In genomic region chr12:32365473-32366064, GRCh38 we compare ENCODE assay signal across 8 cellular contexts. TPM values are rescaled to one million over a fixed set of nuclear protein-coding genes. Genes with fewer than 3 reads are reported as not detected.
DNase-seq lines count a peak whose midpoint lies in the region; ATAC-seq, FAIRE-seq and TF ChIP-seq lines count a peak whose summit lies in the region.

No MANE protein-coding gene starts in this region.

- H3K27me3 Mint-ChIP-seq in activated T-cell treated with anti-CD3 and anti-CD28 coated beads, Interleukin-2, amount 50 U/mL, for 72 hours (ENCODE audit: low read depth), result no peaks in the 10 kb centered on the region

- no peak overlapping the region for H3K4me3 Mint-ChIP-seq in activated T-cell treated with anti-CD3 and anti-CD28 coated beads, Interleukin-2, amount 50 U/mL, for 72 hours

- DNase-seq in AML-193 (lab: John Stamatoyannopoulos, UW), result peak; percentile 55 to 77
- DNase-seq in GM18507 (ENCODE audit: extremely low spot score, insufficient read length, low read depth), result peak; percentile 36
- peak; percentile 28 to 62 for DNase-seq in NOMO-1 (lab: John Stamatoyannopoulos, UW; ENCODE audit: unreplicated experiment in 2 of 2)
- DNase-seq in activated T-cell treated with anti-CD3 and anti-CD28 coated beads, Interleukin-2, amount 50 U/mL, for 72 hours, result peak; percentile 32 to 43
- peak; percentile 53 for DNase-seq in globus pallidus (ENCODE audit: low spot score)
- DNase-seq in pancreas, result peak in 4 of 6 donors; percentile 27 to 67 (median 39)

- intact Hi-C loops in pancreas (cut with DNase I), result loop anchor here in 1 of 3 donors (5.0 kb wide), 1 partner anchor 297 kb away; no protein-coding TSS in a partner anchor

- H3K36me3 ChIP-seq in HUES6 (ENCODE audit: control insufficient read depth, insufficient read depth, low read length) (peaks cover 12% of the 10 kb centered on the region; the same call in 1 of the 2 replicates), pancreas (no peaks in the 10 kb centered on the region)

- H3K27ac Mint-ChIP-seq in activated T-cell treated with anti-CD3 and anti-CD28 coated beads, Interleukin-2, amount 50 U/mL, for 72 hours, result no peak overlapping the region

- H3K9me3 ChIP-seq in HUES6 (ENCODE audit: control insufficient read depth, insufficient read depth, low read depth, low read length), result no peaks in the 10 kb centered on the region
- H3K9me3 ChIP-seq in pancreas, result no peaks in the 10 kb centered on the region

- no peak for ATAC-seq in activated T-cell treated with anti-CD3 and anti-CD28 coated beads, Interleukin-2, amount 50 U/mL, for 72 hours (replicated peaks in 1 of 2)
- ATAC-seq in pancreas, result peak; percentile 77 to 97 (median 92)
- ATAC-seq in GM21367 (IDR thresholded peaks at IDR 0.05; ENCODE audit: unreplicated experiment), result no peak

- H3K27ac ChIP-seq in HUES6 (ENCODE audit: low read depth, low read length) (0 out of 2 replicates have a peak overlapping the region, but pooled peaks have one; percentile 11), pancreas (no peak overlapping the region)

- H3K36me3 Mint-ChIP-seq in activated T-cell treated with anti-CD3 and anti-CD28 coated beads, Interleukin-2, amount 50 U/mL, for 72 hours (ENCODE audit: insufficient read depth in 2 of 2), result no peaks in the 10 kb centered on the region

- no peaks in the 10 kb centered on the region for H3K9me3 Mint-ChIP-seq in activated T-cell treated with anti-CD3 and anti-CD28 coated beads, Interleukin-2, amount 50 U/mL, for 72 hours

- TF ChIP-seq CTCF in pancreas (IDR thresholded peaks at IDR 0.05), result peak; percentile 38 to 77 (median 74)

- H3K9ac ChIP-seq in HUES6 (ENCODE audit: low read length), result no peak overlapping the region

- peak; percentile 67 for FAIRE-seq in GM18507 (lab: Jason Lieb, UNC)
- FAIRE-seq in pancreas (lab: Jason Lieb, UNC), result no peak

- H3K4me1 Mint-ChIP-seq in activated T-cell treated with anti-CD3 and anti-CD28 coated beads, Interleukin-2, amount 50 U/mL, for 72 hours (ENCODE audit: low read depth), result no peaks in the 10 kb centered on the region

- H3K4me3 ChIP-seq in HUES6 (ENCODE audit: low read depth, low read length), result no peak overlapping the region
- no peak overlapping the region for H3K4me3 ChIP-seq in pancreas

- H3K27me3 ChIP-seq in HUES6 (ENCODE audit: control insufficient read depth, insufficient read depth, low read length) (no peaks in the 10 kb centered on the region), pancreas (no peaks in the 10 kb centered on the region)

- 41 to 42% methylated on average over 5 of the region's 5 CpGs for WGBS in pancreas, 2 donors

- H3K4me1 ChIP-seq in HUES6 (ENCODE audit: control insufficient read depth, insufficient read depth, low read length) (peaks cover 18% of the 10 kb centered on the region), pancreas (peaks cover 0 to 15% (median 0%) of the 10 kb centered on the region in 3 donors)

RNA-seq across cellular contexts. Expression of gene FGD4, which starts 33.8 kb away (rescaled TPM):
- total RNA-seq in activated T-cell treated with anti-CD3 and anti-CD28 coated beads, Interleukin-2, amount 50 U/mL, for 72 hours, result 1 to 10 TPM in 1 of 2 donors, under 1 TPM in 1; 0.09 to 1.7 TPM
- 10 to 100 TPM; 10.6 to 26.5 (median 15.5) TPM for total RNA-seq in pancreas
- polyA plus RNA-seq in pancreas, result 1 to 10 TPM; 3.6 to 4.4 TPM

Comparison
In these comparisons a context has a peak if more than half of its experiments do, and no peak if none do; other contexts are left out.
1. ATAC-seq: peak in pancreas (4 of 4); none in activated T-cell treated with anti-CD3 and anti-CD28 coated beads, Interleukin-2, amount 50 U/mL, for 72 hours (0 of 2) and GM21367 (single experiment).
2. RNA of gene FGD4, which starts 33.8 kb away (total RNA-seq): 10.6 to 26.5 TPM in pancreas; 0.09 to 1.7 TPM in activated T-cell treated with anti-CD3 and anti-CD28 coated beads, Interleukin-2, amount 50 U/mL, for 72 hours; every median in the first group is over 4 times any median in the second.
3. Peak in every context shown above with its lines, with median percentiles within 50 percentile points of each other: DNase-seq.